ENCODE assay signal across 25 cellular contexts in genomic region chr6:166726193-166726592, GRCh38.
"Had no signal": no experiment of that assay in that cellular context is flagged by ENCODE, and none has a peak within 500 bp of the region (broad histone marks: within the 10 kb centered on the region; RNA-seq: fewer than 3 reads in every experiment).

No MANE protein-coding gene starts in this region.

- H3K36me3 ChIP-seq: ascending aorta, SJCRH30, WERI-Rb-1 had no signal

- H3K4me3 ChIP-seq: ascending aorta, body of pancreas, SJCRH30 had no signal

- H3K9me3 ChIP-seq: ascending aorta, body of pancreas, SJCRH30, SK-N-SH had no signal

- H3K27ac ChIP-seq: ascending aorta, body of pancreas, RWPE1, SJCRH30, WERI-Rb-1 had no signal

- H3K27me3 ChIP-seq: ascending aorta, body of pancreas had no signal

- DNase-seq: activated CD4-positive, alpha-beta T cell treated with anti-CD3 and anti-CD28 coated beads for 36 hours; activated CD8-positive, alpha-beta memory T cell treated with anti-CD3 and anti-CD28 coated beads, Interleukin-2, amount 10 ng/mL, durations not matched to agents 7 days and 5 days; activated effector memory CD4-positive, alpha-beta T cell treated with anti-CD3 and anti-CD28 coated beads, Interleukin-2, amount 50 U/mL, for 16 hours; activated naive CD4-positive, alpha-beta T cell treated with Interleukin-2 at 50 U/mL for 16 hours; activated naive CD8-positive, alpha-beta T cell treated with anti-CD3 and anti-CD28 coated beads, Interleukin-2, amount 50 U/mL, for 24 hours; activated T-cell treated with anti-CD3 and anti-CD28 coated beads, Interleukin-2, amount 50 U/mL, for 4 hours; amniotic stem cell; body of pancreas; central memory CD4-positive, alpha-beta T cell; Kasumi-1; KBM-7; NCI-H1105; NCI-H1436; NCI-H187; NCI-H2081; NCI-H510A treated with DMSO at 0.1 percent for 48 hours; NCI-H69; Right ventricle myocardium superior; SJCRH30; SK-N-SH; T-helper 1 cell; WERI-Rb-1 had no signal

- H3K4me1 ChIP-seq: ascending aorta, body of pancreas, SJCRH30 had no signal

- ATAC-seq: activated CD4-positive, alpha-beta T cell treated with anti-CD3 and anti-CD28 coated beads for 36 hours; activated CD8-positive, alpha-beta memory T cell treated with anti-CD3 and anti-CD28 coated beads, Interleukin-2, amount 10 ng/mL, durations not matched to agents 7 days and 5 days; activated naive CD4-positive, alpha-beta T cell treated with anti-CD3 and anti-CD28 coated beads, Interleukin-2, amount 50 U/mL, for 72 hours; activated naive CD8-positive, alpha-beta T cell treated with anti-CD3 and anti-CD28 coated beads, Interleukin-2, amount 50 U/mL, for 24 hours; activated T-cell treated with anti-CD3 and anti-CD28 coated beads, Interleukin-2, amount 50 U/mL, for 4 hours; body of pancreas had no signal
